20 cellular contexts compared by ENCODE assay signal in genomic region chr6:46452312-46452917, GRCh38. TPM values are rescaled to one million over a fixed set of nuclear protein-coding genes. Genes with fewer than 3 reads are reported as not detected.
A peak's percentile ranks its signal among the peaks of the same experiment; 100 is the strongest.
DNase-seq lines count a peak whose midpoint lies in the region; TF ChIP-seq lines count a peak whose summit lies in the region.
"Had no signal": no experiment of that assay in that cellular context is flagged by ENCODE, and none has a peak within 500 bp of the region (broad histone marks: within the 10 kb centered on the region; RNA-seq: fewer than 3 reads in every experiment).

No MANE protein-coding gene starts in this region.

- no peaks in the 10 kb centered on the region for H3K9me2 ChIP-seq in MM.1S (replicated peaks; ENCODE audit: insufficient read depth, low read length)

- H3K27me3 ChIP-seq in ascending aorta (no peaks in the 10 kb centered on the region), prostate gland (replicated peaks; ENCODE audit: insufficient read depth) (no peaks in the 10 kb centered on the region), MM.1S (replicated peaks; ENCODE audit: insufficient read depth, low read length) (no peaks in the 10 kb centered on the region)
- H3K27me3 ChIP-seq: heart left ventricle, uterus had no signal

- no peaks in the 10 kb centered on the region for H3K79me2 ChIP-seq in MM.1S (ENCODE audit: low read length)

- H3K4me3 ChIP-seq in ascending aorta (no peak overlapping the region), prostate gland (no peak overlapping the region), MM.1S (ENCODE audit: low read length) (no peak overlapping the region)
- H3K4me3 ChIP-seq: heart left ventricle, uterus had no signal

- no peak overlapping the region for H3K4me2 ChIP-seq in MM.1S (ENCODE audit: low read depth, low read length)

- DNase-seq in NCI-H1417 (lab: John Stamatoyannopoulos, UW), result peak in 2 of 3 experiments; percentile 24 to 67
- DNase-seq in NCI-H1417 treated with DMSO at 0.1 percent for 48 hours (lab: John Stamatoyannopoulos, UW), result no peak
- DNase-seq in NCI-H1105 treated with DMSO at 0.1 percent for 48 hours (lab: John Stamatoyannopoulos, UW), result peak; percentile 61
- no peak for DNase-seq in ascending aorta (ENCODE audit: low spot score in 2 of 2)
- DNase-seq in prostate gland (ENCODE audit: low spot score), result peak; percentile 27
- no peak for DNase-seq in MM.1S
- no peak for DNase-seq in globus pallidus (ENCODE audit: low spot score)
- no peak for DNase-seq in mesothelial cell of epicardium (ENCODE audit: low spot score in 2 of 2, unreplicated experiment in 2 of 2)
- DNase-seq: activated CD4-positive, CD25-positive, alpha-beta regulatory T cell treated with anti-CD3 and anti-CD28 coated beads, Interleukin-2, amount 50 U/mL, for 72 hours; activated naive CD4-positive, alpha-beta T cell treated with anti-CD3 and anti-CD28 coated beads for 36 hours; activated T-cell treated with anti-CD3 and anti-CD28 coated beads, Interleukin-2, amount 50 U/mL, for 48 hours; H9; heart left ventricle; NCI-H146; NCI-H2227 treated with DMSO at 0.1 percent for 48 hours; nephron progenitor cell; uterus had no signal

- no peak for TF ChIP-seq POLR2A in prostate gland (IDR thresholded peaks at IDR 0.05)

- H3K4me3 Mint-ChIP-seq in mesothelial cell of epicardium, result no peak overlapping the region
- H3K4me3 Mint-ChIP-seq: activated naive CD4-positive, alpha-beta T cell treated with anti-CD3 and anti-CD28 coated beads for 36 hours; B cell; H9; nephron progenitor cell had no signal

- H3K27ac ChIP-seq in ascending aorta, result peak overlapping the region; percentile 53 to 83
- H3K27ac ChIP-seq in prostate gland, result peak overlapping the region in 1 of 2 donors; percentile 1
- H3K27ac ChIP-seq in MM.1S (ENCODE audit: low read length), result no peak overlapping the region
- H3K27ac ChIP-seq: uterus had no signal

- H3K4me1 ChIP-seq in ascending aorta (peaks cover under 1 to 46% of the 10 kb centered on the region in 2 donors), prostate gland (replicated peaks) (peaks cover 6% of the 10 kb centered on the region), MM.1S (ENCODE audit: low read length) (no peaks in the 10 kb centered on the region)
- H3K4me1 ChIP-seq: uterus had no signal

- TF ChIP-seq CTCF in ascending aorta (IDR thresholded peaks at IDR 0.05), result no peak
- no peak for TF ChIP-seq CTCF in prostate gland (IDR thresholded peaks at IDR 0.05)
- TF ChIP-seq CTCF in MM.1S (IDR thresholded peaks at IDR 0.05; ENCODE audit: low read length), result no peak
- TF ChIP-seq CTCF in mesothelial cell of epicardium (IDR thresholded peaks at IDR 0.05; ENCODE audit: unreplicated experiment), result no peak

- WGBS in prostate gland, result 57% methylated on average over 3 of the region's 3 CpGs

- H3K36me3 ChIP-seq in ascending aorta, result peaks cover 0 to 4% of the 10 kb centered on the region in 2 donors
- H3K36me3 ChIP-seq in prostate gland, result no peaks in the 10 kb centered on the region
- no peaks in the 10 kb centered on the region for H3K36me3 ChIP-seq in MM.1S (replicated peaks; ENCODE audit: insufficient read depth, low read length)
- H3K36me3 ChIP-seq: uterus had no signal

- no peaks in the 10 kb centered on the region for H3K27me3 Mint-ChIP-seq in mesothelial cell of epicardium (ENCODE audit: low read depth)

- intact Hi-C loops in ascending aorta (cut with DNase I) (no loop called here), prostate gland (cut with DNase I) (no loop called here)

- no peaks in the 10 kb centered on the region for H4K20me1 ChIP-seq in MM.1S (ENCODE audit: insufficient read depth, low read length)

- H3K4me1 Mint-ChIP-seq in mesothelial cell of epicardium, result peaks cover 3% of the 10 kb centered on the region
- H3K4me1 Mint-ChIP-seq: B cell, H9, nephron progenitor cell had no signal

- H3K36me3 Mint-ChIP-seq in mesothelial cell of epicardium, result peaks cover 4% of the 10 kb centered on the region

- H3F3A ChIP-seq in MM.1S (ENCODE audit: insufficient read depth, low read length), result no peaks in the 10 kb centered on the region

- no peak overlapping the region for H3K9ac ChIP-seq in MM.1S (ENCODE audit: low read length)

- no peak overlapping the region for H2AFZ ChIP-seq in MM.1S (ENCODE audit: low read length)

- H3K9me3 Mint-ChIP-seq in mesothelial cell of epicardium, result peaks cover 25% of the 10 kb centered on the region
- H3K9me3 Mint-ChIP-seq: activated naive CD4-positive, alpha-beta T cell treated with anti-CD3 and anti-CD28 coated beads for 36 hours had no signal

- no peak overlapping the region for H3K27ac Mint-ChIP-seq in mesothelial cell of epicardium
- H3K27ac Mint-ChIP-seq: activated naive CD4-positive, alpha-beta T cell treated with anti-CD3 and anti-CD28 coated beads for 36 hours; B cell; nephron progenitor cell had no signal

- H3K9me3 ChIP-seq in ascending aorta, result peaks cover 0 to 14% of the 10 kb centered on the region in 2 donors
- H3K9me3 ChIP-seq in prostate gland, result no peaks in the 10 kb centered on the region
- H3K9me3 ChIP-seq in MM.1S (replicated peaks; ENCODE audit: insufficient read depth, low read length), result no peaks in the 10 kb centered on the region
- H3K9me3 ChIP-seq: uterus had no signal

RNA-seq across cellular contexts. Expression of gene RCAN2, which starts 38.8 kb away (rescaled TPM):
- 83.4 TPM for total RNA-seq in ascending aorta
- total RNA-seq in prostate gland, result 10 to 100 TPM; 12.3 to 14.2 TPM
- 3.6 to 4.0 TPM (median 3.9 TPM) in 3 replicates for total RNA-seq in mesothelial cell of epicardium
- total RNA-seq: A172, B cell, mononuclear cell had no signal

Comparison
In these comparisons a context has a peak if more than half of its experiments do, and no peak if none do; other contexts are left out.
1. DNase-seq: peak in NCI-H1417 (2 of 3), NCI-H1105 treated with DMSO at 0.1 percent for 48 hours (single experiment) and prostate gland (single experiment); none in NCI-H1417 treated with DMSO at 0.1 percent for 48 hours (single experiment), ascending aorta (0 of 2), MM.1S (single experiment), globus pallidus (single experiment) and mesothelial cell of epicardium (0 of 2).